In the genomic region with DNA sequence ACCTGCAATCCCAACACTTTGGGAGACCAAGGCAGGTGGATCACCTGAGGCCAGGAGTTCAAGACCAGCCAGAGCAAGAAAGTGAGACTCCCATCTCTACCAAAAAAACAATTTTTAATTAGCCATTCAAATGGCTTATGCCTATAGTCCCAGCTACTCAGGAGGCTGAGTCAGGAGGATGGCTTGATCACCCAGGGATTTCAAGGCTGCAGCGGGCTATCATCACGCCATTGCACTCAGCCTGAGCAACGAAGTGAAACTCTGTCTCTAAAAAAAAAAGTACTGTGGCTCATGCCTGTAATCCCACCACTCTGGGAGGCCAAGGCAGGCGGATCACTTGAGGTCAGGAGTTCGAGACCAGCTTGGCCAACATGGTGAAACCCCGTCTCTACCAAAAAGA, we compare ENCODE assay signal across 7 cellular contexts. TPM values are rescaled to one million over a fixed set of nuclear protein-coding genes. Genes with fewer than 3 reads are reported as not detected.
DNase-seq lines count a peak whose midpoint lies in the region; ATAC-seq, FAIRE-seq and TF ChIP-seq lines count a peak whose summit lies in the region.
"Not testable (repeated sequence)": the region's sequence is repeated elsewhere in the genome, so short reads cannot be mapped to it uniquely, and the experiment has no call there.
"Had no signal": no experiment of that assay in that cellular context is flagged by ENCODE, and none has a peak within 500 bp of the region (broad histone marks: within the 10 kb centered on the region; RNA-seq: fewer than 3 reads in every experiment).

No MANE protein-coding gene starts in this region.

- WGBS in K562 (ENCODE audit: insufficient coverage, low coverage, missing lambda C conversion rate): 58% methylated on average over 5 of the region's 6 CpGs

- not testable (repeated sequence) for H3K27me3 ChIP-seq in K562 (ENCODE audit: control insufficient read depth in 2 of 2, insufficient read depth in 2 of 2, low read length in 2 of 2)

- peak overlapping the region; percentile 94 for H3K27ac Mint-ChIP-seq in Calu3 (ENCODE audit: unreplicated experiment)
- peak overlapping the region; percentile 95 for H3K27ac Mint-ChIP-seq in activated CD4-positive, alpha-beta memory T cell treated with anti-CD3 and anti-CD28 coated beads, Interleukin-2, amount 10 ng/mL, durations not matched to agents 7 days and 5 days
- H3K27ac Mint-ChIP-seq in mesothelial cell of epicardium: not testable (repeated sequence)
- H3K27ac Mint-ChIP-seq in stimulated activated naive B cell treated with anti-CD40 and anti-IgM and Interleukin-4, amounts not matched to agents 10 μg/mL and 1 μg/mL and 100 μg/mL, for 72 hours: peak overlapping the region; percentile 56

- TF ChIP-seq RAD21 in K562 (CRISPR knock-in tag; conservative IDR thresholded peaks at IDR 0.05 in 1 of 2, IDR thresholded peaks at IDR 0.05 in 1 of 2): not testable (repeated sequence)

- H3K9me2 ChIP-seq in OCI-LY7 (ENCODE audit: insufficient read depth, low read length): not testable (repeated sequence)

- TF ChIP-seq POLR2A in K562 (conservative IDR thresholded peaks at IDR 0.05): not testable (repeated sequence)

- POLR2A ChIA-PET in OCI-LY7 (lab: Charles Lee) (interaction anchor here (0.6 to 0.8 kb wide), 2 partner anchors 11 to 40 kb away, joined by 3 read pairs; no protein-coding TSS in a partner anchor), K562 (lab: Yijun Ruan, JAX) (interaction anchor here (1.1 to 5.3 kb wide), 6 partner anchors 11 to 38 kb away, joined by 4 to 39 read pairs (median 4); partner anchors contain the start of genes DEDD and UFC1)
- POLR2A ChIA-PET in activated CD4-positive, alpha-beta memory T cell treated with anti-CD3 and anti-CD28 coated beads, Interleukin-2, amount 10 ng/mL, durations not matched to agents 7 days and 5 days (lab: Charles Lee): interaction anchor here (2.0 to 3.7 kb wide), 5 partner anchors 17 to 198 kb away, joined by 5 to 27 read pairs (median 11); partner anchors contain the start of genes KLHDC9, SDHC, UFC1 and USF1

- peaks cover 16% of the 10 kb centered on the region for H4K20me1 ChIP-seq in OCI-LY7 (ENCODE audit: insufficient read depth, low read length)
- H4K20me1 ChIP-seq in K562 (replicated peaks; ENCODE audit: control insufficient read depth, insufficient read depth, low read length): not testable (repeated sequence)

- not testable (repeated sequence) for H3K27ac ChIP-seq in OCI-LY7 (ENCODE audit: low read depth, low read length, poor library complexity, severe bottlenecking)
- H3K27ac ChIP-seq in K562 (ENCODE audit: extremely low read depth, low read depth, low read length): peak overlapping the region; percentile 27; the same call in 1 of the 3 replicates

- H2AFZ ChIP-seq in OCI-LY7 (ENCODE audit: low read length); K562 (ENCODE audit: low read depth, low read length): not testable (repeated sequence)

- peaks cover 55% of the 10 kb centered on the region for H3K4me1 ChIP-seq in OCI-LY7 (ENCODE audit: insufficient read depth, low read length, poor library complexity, severe bottlenecking)
- H3K4me1 ChIP-seq in K562 (replicated peaks in 1 of 2; ENCODE audit: control insufficient read depth in 2 of 2, insufficient read depth in 2 of 2, low read length in 2 of 2): peaks cover 28 to 49% of the 10 kb centered on the region in 2 experiments

- TF ChIP-seq CTCF in Calu3 (IDR thresholded peaks at IDR 0.05; ENCODE audit: unreplicated experiment); OCI-LY7 (conservative IDR thresholded peaks at IDR 0.05; ENCODE audit: low read length); K562 (IDR thresholded peaks at IDR 0.05 in 2 of 3, conservative IDR thresholded peaks at IDR 0.05 in 1 of 3; ENCODE audit: insufficient read depth in 2 of 3, low read depth in 1 of 3, low read length in 3 of 3); mesothelial cell of epicardium (IDR thresholded peaks at IDR 0.05; ENCODE audit: unreplicated experiment): not testable (repeated sequence)

- peaks cover 46% of the 10 kb centered on the region for H3K36me3 ChIP-seq in OCI-LY7 (ENCODE audit: insufficient read depth, low read length)
- peaks cover 71% of the 10 kb centered on the region for H3K36me3 ChIP-seq in K562 (ENCODE audit: control insufficient read depth, insufficient read depth, low read length)

- CTCF ChIA-PET in Calu3 (lab: Charles Lee); K562 (lab: Yijun Ruan, JAX; ENCODE audit: low intra/inter-chr PET ratio): not testable (repeated sequence)
- CTCF ChIA-PET in OCI-LY7 (lab: Charles Lee; ENCODE audit: unreplicated experiment): interaction anchor here (1.4 kb wide), 1 partner anchor 12 kb away, joined by 3 read pairs; no protein-coding TSS in a partner anchor
- CTCF ChIA-PET in activated CD4-positive, alpha-beta memory T cell treated with anti-CD3 and anti-CD28 coated beads, Interleukin-2, amount 10 ng/mL, durations not matched to agents 7 days and 5 days (lab: Charles Lee): interaction anchor here (1.2 to 3.4 kb wide), 3 partner anchors 18 to 48 kb away, joined by 3 to 21 read pairs (median 14); partner anchors contain the start of genes DEDD and KLHDC9

- H3K4me3 Mint-ChIP-seq in Calu3 (ENCODE audit: low read depth, unreplicated experiment): peak overlapping the region; percentile 99
- peak overlapping the region; percentile 93 for H3K4me3 Mint-ChIP-seq in activated CD4-positive, alpha-beta memory T cell treated with anti-CD3 and anti-CD28 coated beads, Interleukin-2, amount 10 ng/mL, durations not matched to agents 7 days and 5 days
- H3K4me3 Mint-ChIP-seq in mesothelial cell of epicardium: peak overlapping the region; percentile 42
- H3K4me3 Mint-ChIP-seq in stimulated activated naive B cell treated with anti-CD40 and anti-IgM and Interleukin-4, amounts not matched to agents 10 μg/mL and 1 μg/mL and 100 μg/mL, for 72 hours: peak overlapping the region; percentile 95 to 98

- peak overlapping the region; percentile 97 to 99; a peak in 3 of 4 replicates for H3K9ac ChIP-seq in K562 (ENCODE audit: insufficient read depth in 1 of 2, low read depth in 2 of 2, low read length in 2 of 2)

- FAIRE-seq in K562 (lab: Jason Lieb, UNC): not testable (repeated sequence)

- H3K9me3 ChIP-seq in OCI-LY7 (ENCODE audit: low read length); K562 (replicated peaks; ENCODE audit: control insufficient read depth, insufficient read depth, low read depth, low read length): not testable (repeated sequence)

- in situ Hi-C loops in K562 (cut with MboI): not testable (repeated sequence)

- H3K9me3 Mint-ChIP-seq in Calu3 (ENCODE audit: low read depth, unreplicated experiment); activated CD4-positive, alpha-beta memory T cell treated with anti-CD3 and anti-CD28 coated beads, Interleukin-2, amount 10 ng/mL, durations not matched to agents 7 days and 5 days; mesothelial cell of epicardium; stimulated activated naive B cell treated with anti-CD40 and anti-IgM and Interleukin-4, amounts not matched to agents 10 μg/mL and 1 μg/mL and 100 μg/mL, for 72 hours: not testable (repeated sequence)

- not testable (repeated sequence) for TF ChIP-seq EP300 in K562 (IDR thresholded peaks at IDR 0.05; ENCODE audit: low read length)

- H3K27me3 Mint-ChIP-seq in Calu3 (ENCODE audit: unreplicated experiment); activated CD4-positive, alpha-beta memory T cell treated with anti-CD3 and anti-CD28 coated beads, Interleukin-2, amount 10 ng/mL, durations not matched to agents 7 days and 5 days; mesothelial cell of epicardium (ENCODE audit: low read depth); stimulated activated naive B cell treated with anti-CD40 and anti-IgM and Interleukin-4, amounts not matched to agents 10 μg/mL and 1 μg/mL and 100 μg/mL, for 72 hours: not testable (repeated sequence)

- H3K36me3 Mint-ChIP-seq in Calu3 (ENCODE audit: insufficient read depth, unreplicated experiment): peaks cover 72% of the 10 kb centered on the region
- H3K36me3 Mint-ChIP-seq in activated CD4-positive, alpha-beta memory T cell treated with anti-CD3 and anti-CD28 coated beads, Interleukin-2, amount 10 ng/mL, durations not matched to agents 7 days and 5 days (ENCODE audit: low read depth): peaks cover 43% of the 10 kb centered on the region
- H3K36me3 Mint-ChIP-seq in mesothelial cell of epicardium: not testable (repeated sequence)
- peaks cover 16 to 38% of the 10 kb centered on the region in 2 donors for H3K36me3 Mint-ChIP-seq in stimulated activated naive B cell treated with anti-CD40 and anti-IgM and Interleukin-4, amounts not matched to agents 10 μg/mL and 1 μg/mL and 100 μg/mL, for 72 hours

- DNase-seq in Calu3; OCI-LY7 (ENCODE audit: low spot score); activated CD4-positive, alpha-beta memory T cell treated with anti-CD3 and anti-CD28 coated beads, Interleukin-2, amount 10 ng/mL, durations not matched to agents 7 days and 5 days; K562 (ENCODE audit: extremely low read depth in 1 of 4, low spot score in 3 of 4); mesothelial cell of epicardium (ENCODE audit: low spot score in 2 of 2, unreplicated experiment in 2 of 2); stimulated activated naive B cell treated with anti-CD40 and anti-IgM and Interleukin-4, amounts not matched to agents 10 μg/mL and 1 μg/mL and 100 μg/mL, for 72 hours: not testable (repeated sequence)

- not testable (repeated sequence) for H3K9me1 ChIP-seq in K562 (ENCODE audit: control insufficient read depth, insufficient read depth, low read length)

- not testable (repeated sequence) for H3K4me3 ChIP-seq in OCI-LY7 (ENCODE audit: low read depth, low read length, poor library complexity, severe bottlenecking)
- peak overlapping the region; percentile 81; the same call in 1 of the 2 replicates for H3K4me3 ChIP-seq in K562

- not testable (repeated sequence) for ATAC-seq in K562; stimulated activated naive B cell treated with anti-CD40 and anti-IgM and Interleukin-4, amounts not matched to agents 10 μg/mL and 1 μg/mL and 100 μg/mL, for 72 hours (replicated peaks)

- intact Hi-C loops in Calu3 (cut with micrococcal nuclease; ENCODE audit: unreplicated experiment); OCI-LY7 (cut with micrococcal nuclease; ENCODE audit: unreplicated experiment); K562 (cut with micrococcal nuclease): not testable (repeated sequence)

- H3K79me2 ChIP-seq in OCI-LY7 (ENCODE audit: insufficient read depth, low read depth, low read length): peaks cover 78% of the 10 kb centered on the region
- H3K79me2 ChIP-seq in K562 (ENCODE audit: control insufficient read depth, insufficient read depth, low read length): peaks cover 94% of the 10 kb centered on the region

- not testable (repeated sequence) for BruUV-seq in Calu3 (replicated peaks; lab: Mats Ljungman, UMichigan); OCI-LY7 (replicated peaks; lab: Mats Ljungman, UMichigan); K562 (replicated peaks; lab: Mats Ljungman, UMichigan)

- 0 out of 2 replicates have a peak overlapping the region, but pooled peaks have one; percentile 98 for H3K4me2 ChIP-seq in OCI-LY7 (ENCODE audit: low read length)
- H3K4me2 ChIP-seq in K562 (ENCODE audit: insufficient read depth, low read length): peak overlapping the region; percentile 98

- peaks cover 62% of the 10 kb centered on the region for H3K4me1 Mint-ChIP-seq in Calu3 (ENCODE audit: low read depth, unreplicated experiment)
- peaks cover 72% of the 10 kb centered on the region for H3K4me1 Mint-ChIP-seq in activated CD4-positive, alpha-beta memory T cell treated with anti-CD3 and anti-CD28 coated beads, Interleukin-2, amount 10 ng/mL, durations not matched to agents 7 days and 5 days
- peaks cover 21% of the 10 kb centered on the region for H3K4me1 Mint-ChIP-seq in mesothelial cell of epicardium
- peaks cover 43 to 80% of the 10 kb centered on the region in 2 donors for H3K4me1 Mint-ChIP-seq in stimulated activated naive B cell treated with anti-CD40 and anti-IgM and Interleukin-4, amounts not matched to agents 10 μg/mL and 1 μg/mL and 100 μg/mL, for 72 hours

RNA-seq across cellular contexts. Expression of gene PFDN2, which starts 1.9 kb away (rescaled TPM):
- total RNA-seq in Calu3 (2022): 121 and 129 TPM in 2 replicates
- 52.7 and 55.6 TPM in 2 replicates for total RNA-seq in OCI-LY7 (2014; rRNA removed; shearing (Covaris generic))
- total RNA-seq in OCI-LY7 (2022): 79.5 and 95.3 TPM in 2 replicates
- 10 to 100 TPM; 76.6 to 78.8 TPM for total RNA-seq in activated CD4-positive, alpha-beta memory T cell treated with anti-CD3 and anti-CD28 coated beads, Interleukin-2, amount 10 ng/mL, durations not matched to agents 7 days and 5 days
- total RNA-seq in K562 (2011; cell fraction: chromatin; rRNA removed; ENCODE audit: low replicate concordance): 7.8 and 9.5 TPM in 2 replicates
- 11.7 and 12.6 TPM in 2 replicates for total RNA-seq in K562 (2011; cell fraction: nucleolus; rRNA removed)
- 12.9 and 15.2 TPM in 2 replicates for total RNA-seq in K562 (2011; cell fraction: nucleoplasm; rRNA removed)
- 154 and 172 TPM in 2 replicates for total RNA-seq in K562 (2014; rRNA removed)
- total RNA-seq in K562 (2014; rRNA removed; fragmentation: Illumina TruSeq; extraction: Trizol): 101 and 120 TPM in 2 replicates
- 104 TPM in 2 replicates for total RNA-seq in K562 (2015; rRNA removed; fragmentation: Illumina TruSeq; extraction: Trizol)
- total RNA-seq in K562 (2021): 142 and 144 TPM in 2 replicates
- 120 and 176 TPM in 2 replicates for polyA plus RNA-seq in K562 (2011; rRNA removed)
- 84.9 and 146 TPM in 2 replicates for polyA plus RNA-seq in K562 (2011; cell fraction: cytosol; rRNA removed)
- 22.6 and 36.2 TPM in 2 replicates for polyA plus RNA-seq in K562 (2011; cell fraction: nucleus; rRNA removed)
- 171 and 265 TPM in 2 replicates for polyA plus RNA-seq in K562 (2012)
- 181 and 235 TPM in 2 replicates for polyA plus RNA-seq in K562 (2014; fragmentation: Illumina TruSeq; extraction: Trizol)
- 10 to 100 TPM; 50.2 to 77.1 TPM for polyA plus RNA-seq in K562 (2014; fragmentation: Nextera tagmentation; extraction: Ambion mirVana)
- polyA plus RNA-seq in K562 (2014; rRNA removed): 335 and 361 TPM in 2 replicates
- polyA minus RNA-seq in K562 (2011; rRNA and poly(A)+ RNA removed): 107 and 130 TPM in 2 replicates
- 25.7 and 27.9 TPM in 2 replicates for polyA minus RNA-seq in K562 (2011; cell fraction: cytosol; rRNA and poly(A)+ RNA removed)
- polyA minus RNA-seq in K562 (2011; cell fraction: nucleus; rRNA and poly(A)+ RNA removed): 4.8 and 15.6 TPM in 2 replicates
- total RNA-seq in mesothelial cell of epicardium: 49.7 to 53.2 TPM (median 50.8 TPM) in 3 replicates

RNA-seq across cellular contexts. Expression of gene NIT1, which starts 1.9 kb away (rescaled TPM):
- 49.8 and 52.9 TPM in 2 replicates for total RNA-seq in Calu3 (2022)
- total RNA-seq in OCI-LY7 (2014; rRNA removed; shearing (Covaris generic)): 30.2 and 42.7 TPM in 2 replicates
- 46.5 and 53.1 TPM in 2 replicates for total RNA-seq in OCI-LY7 (2022)
- 10 to 100 TPM; 50.8 to 51.5 TPM for total RNA-seq in activated CD4-positive, alpha-beta memory T cell treated with anti-CD3 and anti-CD28 coated beads, Interleukin-2, amount 10 ng/mL, durations not matched to agents 7 days and 5 days
- total RNA-seq in K562 (2011; cell fraction: chromatin; rRNA removed; ENCODE audit: low replicate concordance): 50.4 and 95.6 TPM in 2 replicates
- total RNA-seq in K562 (2011; cell fraction: nucleolus; rRNA removed): 57.4 and 67.9 TPM in 2 replicates
- total RNA-seq in K562 (2011; cell fraction: nucleoplasm; rRNA removed): 49.4 and 62.0 TPM in 2 replicates
- total RNA-seq in K562 (2014; rRNA removed): 23.1 and 29.3 TPM in 2 replicates
- total RNA-seq in K562 (2014; rRNA removed; fragmentation: Illumina TruSeq; extraction: Trizol): 30.2 and 30.9 TPM in 2 replicates
- 25.6 and 27.4 TPM in 2 replicates for total RNA-seq in K562 (2015; rRNA removed; fragmentation: Illumina TruSeq; extraction: Trizol)
- 35.9 and 41.0 TPM in 2 replicates for total RNA-seq in K562 (2021)
- polyA plus RNA-seq in K562 (2011; rRNA removed): 18.4 and 25.1 TPM in 2 replicates
- 26.0 and 39.0 TPM in 2 replicates for polyA plus RNA-seq in K562 (2011; cell fraction: cytosol; rRNA removed)
- 90.2 and 129 TPM in 2 replicates for polyA plus RNA-seq in K562 (2011; cell fraction: nucleus; rRNA removed)
- 33.6 and 64.4 TPM in 2 replicates for polyA plus RNA-seq in K562 (2012)
- 48.9 and 49.2 TPM in 2 replicates for polyA plus RNA-seq in K562 (2014; fragmentation: Illumina TruSeq; extraction: Trizol)
- polyA plus RNA-seq in K562 (2014; fragmentation: Nextera tagmentation; extraction: Ambion mirVana): 10 to 100 TPM; 69.8 to 76.0 TPM
- 33.7 and 35.5 TPM in 2 replicates for polyA plus RNA-seq in K562 (2014; rRNA removed)
- polyA minus RNA-seq in K562 (2011; rRNA and poly(A)+ RNA removed): 15.2 and 18.3 TPM in 2 replicates
- 9.4 and 14.5 TPM in 2 replicates for polyA minus RNA-seq in K562 (2011; cell fraction: cytosol; rRNA and poly(A)+ RNA removed)
- polyA minus RNA-seq in K562 (2011; cell fraction: nucleus; rRNA and poly(A)+ RNA removed): 27.5 and 36.8 TPM in 2 replicates
- total RNA-seq in mesothelial cell of epicardium: 35.3 to 37.7 TPM (median 35.9 TPM) in 3 replicates

RNA-seq across cellular contexts. Expression of gene DEDD, which starts 16.5 kb away (rescaled TPM):
- total RNA-seq in Calu3 (2022): 40.4 and 45.7 TPM in 2 replicates
- total RNA-seq in OCI-LY7 (2014; rRNA removed; shearing (Covaris generic)): 21.1 and 28.5 TPM in 2 replicates
- 36.9 and 41.9 TPM in 2 replicates for total RNA-seq in OCI-LY7 (2022)
- 10 to 100 TPM; 38.2 to 40.0 TPM for total RNA-seq in activated CD4-positive, alpha-beta memory T cell treated with anti-CD3 and anti-CD28 coated beads, Interleukin-2, amount 10 ng/mL, durations not matched to agents 7 days and 5 days
- total RNA-seq in K562 (2011; cell fraction: chromatin; rRNA removed; ENCODE audit: low replicate concordance): 15.2 and 18.5 TPM in 2 replicates
- total RNA-seq in K562 (2011; cell fraction: nucleolus; rRNA removed): 11.6 and 11.8 TPM in 2 replicates
- 15.0 and 20.0 TPM in 2 replicates for total RNA-seq in K562 (2011; cell fraction: nucleoplasm; rRNA removed)
- 15.6 and 19.1 TPM in 2 replicates for total RNA-seq in K562 (2014; rRNA removed)
- total RNA-seq in K562 (2014; rRNA removed; fragmentation: Illumina TruSeq; extraction: Trizol): 11.6 and 12.0 TPM in 2 replicates
- 11.6 and 13.4 TPM in 2 replicates for total RNA-seq in K562 (2015; rRNA removed; fragmentation: Illumina TruSeq; extraction: Trizol)
- total RNA-seq in K562 (2021): 26.3 and 29.0 TPM in 2 replicates
- polyA plus RNA-seq in K562 (2011; rRNA removed): 16.0 and 24.4 TPM in 2 replicates
- 38.4 and 56.4 TPM in 2 replicates for polyA plus RNA-seq in K562 (2011; cell fraction: cytosol; rRNA removed)
- polyA plus RNA-seq in K562 (2011; cell fraction: nucleus; rRNA removed): 27.9 and 37.6 TPM in 2 replicates
- polyA plus RNA-seq in K562 (2012): 27.7 and 29.6 TPM in 2 replicates
- 31.4 and 35.0 TPM in 2 replicates for polyA plus RNA-seq in K562 (2014; fragmentation: Illumina TruSeq; extraction: Trizol)
- polyA plus RNA-seq in K562 (2014; fragmentation: Nextera tagmentation; extraction: Ambion mirVana): 10 to 100 TPM; 31.6 to 41.0 TPM
- 16.7 and 16.8 TPM in 2 replicates for polyA plus RNA-seq in K562 (2014; rRNA removed)
- 26.2 and 47.1 TPM in 2 replicates for polyA minus RNA-seq in K562 (2011; rRNA and poly(A)+ RNA removed)
- polyA minus RNA-seq in K562 (2011; cell fraction: cytosol; rRNA and poly(A)+ RNA removed): 10.9 and 16.7 TPM in 2 replicates
- polyA minus RNA-seq in K562 (2011; cell fraction: nucleus; rRNA and poly(A)+ RNA removed): 5.1 and 6.2 TPM in 2 replicates
- 43.7 to 45.0 TPM (median 44.4 TPM) in 3 replicates for total RNA-seq in mesothelial cell of epicardium

RNA-seq across cellular contexts. Expression of gene KLHDC9, which starts 17.8 kb away (rescaled TPM):
- total RNA-seq in Calu3 (2022) (5.3 and 7.0 TPM in 2 replicates), OCI-LY7 (2022) (1.3 and 3.0 TPM in 2 replicates), K562 (2014; rRNA removed) (not detected in 2 replicates), K562 (2014; rRNA removed; fragmentation: Illumina TruSeq; extraction: Trizol) (not detected in 2 replicates), K562 (2015; rRNA removed; fragmentation: Illumina TruSeq; extraction: Trizol) (not detected in 2 replicates), K562 (2021) (not detected in 2 replicates), mesothelial cell of epicardium (4.2 to 5.4 TPM (median 5.4 TPM) in 3 replicates)
- 0.95 and 2.7 TPM in 2 replicates for total RNA-seq in OCI-LY7 (2014; rRNA removed; shearing (Covaris generic))
- 1 to 10 TPM; 1.2 TPM for total RNA-seq in activated CD4-positive, alpha-beta memory T cell treated with anti-CD3 and anti-CD28 coated beads, Interleukin-2, amount 10 ng/mL, durations not matched to agents 7 days and 5 days
- not detected in 2 replicates for total RNA-seq in K562 (2011; cell fraction: chromatin; rRNA removed; ENCODE audit: low replicate concordance)
- total RNA-seq in K562 (2011; cell fraction: nucleolus; rRNA removed): not detected in 2 replicates
- not detected in 2 replicates for total RNA-seq in K562 (2011; cell fraction: nucleoplasm; rRNA removed)
- polyA plus RNA-seq in K562 (2011; rRNA removed) (not detected in 2 replicates), K562 (2014; fragmentation: Illumina TruSeq; extraction: Trizol) (not detected in 2 replicates), K562 (2014; fragmentation: Nextera tagmentation; extraction: Ambion mirVana) (not detected), K562 (2014; rRNA removed) (not detected in 2 replicates)
- polyA plus RNA-seq in K562 (2011; cell fraction: cytosol; rRNA removed): not detected in 2 replicates
- polyA plus RNA-seq in K562 (2011; cell fraction: nucleus; rRNA removed): not detected in 2 replicates
- polyA plus RNA-seq in K562 (2012): not detected in 2 replicates
- polyA minus RNA-seq in K562 (2011; rRNA and poly(A)+ RNA removed): not detected in 2 replicates
- polyA minus RNA-seq in K562 (2011; cell fraction: cytosol; rRNA and poly(A)+ RNA removed): not detected in 2 replicates
- not detected in 2 replicates for polyA minus RNA-seq in K562 (2011; cell fraction: nucleus; rRNA and poly(A)+ RNA removed)
- total RNA-seq: RPMI7951 had no signal

RNA-seq across cellular contexts. Expression of gene NECTIN4, which starts 26.6 kb away (rescaled TPM):
- total RNA-seq in Calu3 (2022): 24.9 and 42.4 TPM in 2 replicates
- total RNA-seq in OCI-LY7 (2014; rRNA removed; shearing (Covaris generic)): not detected in 2 replicates
- total RNA-seq in OCI-LY7 (2022): not detected in 2 replicates
- total RNA-seq in activated CD4-positive, alpha-beta memory T cell treated with anti-CD3 and anti-CD28 coated beads, Interleukin-2, amount 10 ng/mL, durations not matched to agents 7 days and 5 days: not detected
- 0.16 and 0.25 TPM in 2 replicates for total RNA-seq in K562 (2011; cell fraction: chromatin; rRNA removed; ENCODE audit: low replicate concordance)
- not detected in 2 replicates for total RNA-seq in K562 (2011; cell fraction: nucleolus; rRNA removed)
- total RNA-seq in K562 (2011; cell fraction: nucleoplasm; rRNA removed): not detected in 2 replicates
- total RNA-seq in K562 (2014; rRNA removed): not detected in 2 replicates
- total RNA-seq in K562 (2014; rRNA removed; fragmentation: Illumina TruSeq; extraction: Trizol): not detected in 2 replicates
- total RNA-seq in K562 (2015; rRNA removed; fragmentation: Illumina TruSeq; extraction: Trizol): not detected in 2 replicates
- 0.09 TPM in 1 of 2 replicates, not detected in the other for total RNA-seq in K562 (2021)
- 0.01 TPM in 1 of 2 replicates, not detected in the other for polyA plus RNA-seq in K562 (2011; rRNA removed)
- 0.01 and 0.13 TPM in 2 replicates for polyA plus RNA-seq in K562 (2011; cell fraction: cytosol; rRNA removed)
- 0.10 and 0.18 TPM in 2 replicates for polyA plus RNA-seq in K562 (2011; cell fraction: nucleus; rRNA removed)
- 0.07 and 0.12 TPM in 2 replicates for polyA plus RNA-seq in K562 (2012)
- polyA plus RNA-seq in K562 (2014; fragmentation: Illumina TruSeq; extraction: Trizol): not detected in 2 replicates
- not detected for polyA plus RNA-seq in K562 (2014; fragmentation: Nextera tagmentation; extraction: Ambion mirVana)
- 0.09 TPM in 1 of 2 replicates, not detected in the other for polyA plus RNA-seq in K562 (2014; rRNA removed)
- polyA minus RNA-seq in K562 (2011; rRNA and poly(A)+ RNA removed): not detected in 2 replicates
- polyA minus RNA-seq in K562 (2011; cell fraction: cytosol; rRNA and poly(A)+ RNA removed): not detected in 2 replicates
- 0.27 TPM in 1 of 2 replicates, not detected in the other for polyA minus RNA-seq in K562 (2011; cell fraction: nucleus; rRNA and poly(A)+ RNA removed)
- total RNA-seq in mesothelial cell of epicardium: 29.9 to 31.5 TPM (median 30.6 TPM) in 3 replicates
- total RNA-seq: RPMI7951 had no signal

Comparison
In these comparisons a context has a peak if more than half of its experiments do, and no peak if none do; other contexts are left out.
1. H3K4me3 Mint-ChIP-seq: peak in every context shown above with its lines; median percentile 99 in Calu3; 96 in stimulated activated naive B cell treated with anti-CD40 and anti-IgM and Interleukin-4, amounts not matched to agents 10 μg/mL and 1 μg/mL and 100 μg/mL, for 72 hours; 93 in activated CD4-positive, alpha-beta memory T cell treated with anti-CD3 and anti-CD28 coated beads, Interleukin-2, amount 10 ng/mL, durations not matched to agents 7 days and 5 days; 42 in mesothelial cell of epicardium.